Comparison of ENCODE assay signal across 8 cellular contexts in the genomic region with DNA sequence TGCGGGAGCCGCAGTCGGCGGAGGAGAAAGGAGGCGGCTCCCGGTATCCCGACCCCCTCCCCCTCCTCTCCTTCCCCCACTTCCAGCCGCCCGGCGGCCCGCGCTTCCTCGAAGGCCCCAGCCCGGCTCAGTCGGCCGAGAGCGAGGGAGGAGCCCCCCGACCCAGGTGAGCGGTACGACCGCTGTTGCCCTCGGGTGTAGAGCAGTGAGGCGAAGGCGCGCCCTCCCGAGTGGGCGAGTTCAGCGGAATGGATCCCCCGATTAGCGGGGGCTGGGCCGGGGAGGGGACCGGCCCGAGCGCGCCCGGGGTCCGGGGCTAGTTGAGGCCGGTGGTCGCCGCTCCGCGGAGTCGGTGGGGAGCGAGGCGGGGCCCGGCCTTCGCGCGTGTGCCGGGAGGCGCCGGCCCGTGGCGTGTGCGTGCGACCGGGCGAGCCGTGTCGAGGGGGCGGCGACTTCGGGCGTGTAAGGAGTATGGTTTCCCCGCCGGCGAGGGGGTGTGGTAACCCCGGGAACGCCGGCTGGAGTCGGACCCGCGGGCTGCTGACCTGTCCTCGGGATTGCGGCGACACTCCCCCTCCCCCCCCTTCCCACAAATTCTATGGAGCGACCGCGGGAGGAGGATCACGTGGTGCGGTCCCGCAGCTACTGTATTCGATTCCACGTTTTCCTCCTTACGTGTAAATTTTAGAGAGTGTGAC. TPM values are rescaled to one million over a fixed set of nuclear protein-coding genes. Genes with fewer than 3 reads are reported as not detected.
DNase-seq lines count a peak whose midpoint lies in the region; ATAC-seq and TF ChIP-seq lines count a peak whose summit lies in the region.

No MANE protein-coding gene starts in this region.

- 0 to 1% (median 1%) methylated on average over 41 to 85 of the region's 85 CpGs for WGBS in psoas muscle, 3 donors

- ATAC-seq in HG03066 (IDR thresholded peaks at IDR 0.05; ENCODE audit: low read depth, unreplicated experiment) (peak; percentile 39), left ventricle myocardium superior (peak; percentile 76), psoas muscle (peak; percentile 66 to 73 (median 68))

- TF ChIP-seq CTCF in psoas muscle (IDR thresholded peaks at IDR 0.05) = no peak

- peak overlapping the region; percentile 97 for H3K4me3 ChIP-seq in SJSA1
- H3K4me3 ChIP-seq in psoas muscle = peak overlapping the region; percentile 99

- DNase-seq in DMS 273 (lab: John Stamatoyannopoulos, UW; ENCODE audit: unreplicated experiment) = peak; percentile 44
- DNase-seq in DMS 273 treated with DMSO at 0.1 percent for 48 hours (lab: John Stamatoyannopoulos, UW) = no peak
- peak; percentile 69 to 83 for DNase-seq in SJSA1 (ENCODE audit: low read depth in 1 of 2, low spot score in 2 of 2)
- DNase-seq in activated naive CD8-positive, alpha-beta T cell treated with anti-CD3 and anti-CD28 coated beads, Interleukin-2, amount 50 U/mL, for 16 hours (ENCODE audit: low read depth, low spot score) = peak; percentile 11
- peak; percentile 83 for DNase-seq in left ventricle myocardium superior
- peak; percentile 72 to 81 for DNase-seq in psoas muscle
- no peak for DNase-seq in A172 (ENCODE audit: low spot score)

- H3K4me1 ChIP-seq in SJSA1 (replicated peaks) = 0 out of 2 replicates have a peak, but pooled peaks cover 4% of the 10 kb centered on the region
- peaks cover 15% of the 10 kb centered on the region for H3K4me1 ChIP-seq in psoas muscle

- H3K36me3 ChIP-seq in SJSA1 = peaks cover 22% of the 10 kb centered on the region
- H3K36me3 ChIP-seq in psoas muscle (ENCODE audit: insufficient read depth in 1 of 2, low read depth in 1 of 2) = peaks cover 0 to 14% of the 10 kb centered on the region in 2 donors

- H3K27me3 ChIP-seq in SJSA1 (replicated peaks) (no peaks in the 10 kb centered on the region), psoas muscle (ENCODE audit: insufficient read depth in 3 of 3, low read length in 2 of 3) (no peaks in the 10 kb centered on the region)

- intact Hi-C loops in left ventricle myocardium superior (cut with micrococcal nuclease) (no loop called here), psoas muscle (cut with DNase I) (loop anchor here in 1 of 2 donors (10.0 kb wide), 1 partner anchor 1667 kb away; no protein-coding TSS in a partner anchor)

- H3K9me3 ChIP-seq in SJSA1 (replicated peaks) (no peaks in the 10 kb centered on the region; the same call in 1 of the 2 replicates), psoas muscle (no peaks in the 10 kb centered on the region)

- H3K27ac ChIP-seq in SJSA1 (peak overlapping the region; percentile 88), psoas muscle (peak overlapping the region; percentile 96)

RNA-seq across cellular contexts. Expression of gene RIMKLB, which starts 0.5 kb away (rescaled TPM):
- total RNA-seq in SJSA1 (2014; rRNA removed; shearing (Covaris generic)) = 16.6 and 21.4 TPM in 2 replicates
- total RNA-seq in left ventricle myocardium superior (9.7 TPM), psoas muscle (10 to 100 TPM in 2 of 4 donors, 1 to 10 TPM in 2; 4.6 to 19.1 (median 11.2) TPM)
- polyA plus RNA-seq in psoas muscle = 1 to 10 TPM; 4.8 to 8.1 (median 5.7) TPM
- 18.7 and 35.8 TPM in 2 replicates for total RNA-seq in A172 (2014; rRNA removed; shearing (Covaris generic))

RNA-seq across cellular contexts. Expression of gene MFAP5, which starts 35.7 kb away (rescaled TPM):
- 1.7 and 2.3 TPM in 2 replicates for total RNA-seq in SJSA1 (2014; rRNA removed; shearing (Covaris generic))
- total RNA-seq in left ventricle myocardium superior (29.1 TPM), psoas muscle (10 to 100 TPM in 3 of 4 donors, 1 to 10 TPM in 1; 3.4 to 27.9 (median 20.7) TPM)
- 10 to 100 TPM; 17.4 to 24.5 (median 23.3) TPM for polyA plus RNA-seq in psoas muscle
- total RNA-seq in A172 (2014; rRNA removed; shearing (Covaris generic)) = 0.65 and 2.4 TPM in 2 replicates

Comparison
In these comparisons a context has a peak if more than half of its experiments do, and no peak if none do; other contexts are left out.
1. DNase-seq: peak in DMS 273 (single experiment), SJSA1 (2 of 2), activated naive CD8-positive, alpha-beta T cell treated with anti-CD3 and anti-CD28 coated beads, Interleukin-2, amount 50 U/mL, for 16 hours (single experiment), left ventricle myocardium superior (single experiment) and psoas muscle (2 of 2); none in DMS 273 treated with DMSO at 0.1 percent for 48 hours (single experiment) and A172 (single experiment).
2. Peak in every context shown above with its lines, with median percentiles within 50 percentile points of each other: ATAC-seq.